13 cellular contexts compared by ENCODE assay signal in the genomic region with DNA sequence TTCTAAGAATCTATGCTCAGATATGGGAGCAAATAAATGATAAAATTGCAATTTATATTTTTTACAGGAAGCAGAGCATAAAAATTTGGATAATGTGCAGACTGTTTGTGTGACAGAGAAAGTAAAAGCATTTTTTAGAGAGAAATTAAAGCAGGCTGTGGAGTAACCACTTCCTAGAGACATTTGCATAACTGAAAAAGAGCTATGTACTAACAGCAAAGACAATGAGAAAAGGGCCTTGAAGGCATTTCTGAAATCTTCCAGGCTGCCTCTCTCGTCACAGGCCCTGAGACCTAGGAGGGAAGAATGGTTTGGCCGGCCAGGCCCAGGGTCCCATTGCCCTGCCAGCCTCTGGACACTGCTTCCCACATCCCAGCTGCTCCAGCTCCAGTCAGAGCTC.
DNase-seq lines count a peak whose midpoint lies in the region; ATAC-seq and TF ChIP-seq lines count a peak whose summit lies in the region.
"Had no signal": no experiment of that assay in that cellular context is flagged by ENCODE, and none has a peak within 500 bp of the region (broad histone marks: within the 10 kb centered on the region; RNA-seq: fewer than 3 reads in every experiment).

No MANE protein-coding gene starts in this region.

- CTCF ChIA-PET in HEK293T (lab: Yijun Ruan, JAX) = no interaction called here
- CTCF ChIA-PET in activated naive CD4-positive, alpha-beta T cell treated with anti-CD3 and anti-CD28 coated beads, Interleukin-2, amount 10 ng/mL, durations not matched to agents 7 days and 5 days (lab: Charles Lee) = no interaction called here

- in situ Hi-C loops in GM13976 (cut with MboI; ENCODE audit: low sequenced_read_pairs, unreplicated experiment) = no loop called here

- DNase-seq in GM13976 (ENCODE audit: low spot score) (peak; percentile 21), GF-D8 (lab: John Stamatoyannopoulos, UW) (no peak), GM03348 (ENCODE audit: low spot score) (no peak), HEK293T (ENCODE audit: extremely low spot score) (no peak)
- no peak for DNase-seq in activated naive CD4-positive, alpha-beta T cell treated with anti-CD3 and anti-CD28 coated beads, Interleukin-2, amount 10 ng/mL, durations not matched to agents 7 days and 5 days
- DNase-seq: activated naive CD8-positive, alpha-beta T cell treated with anti-CD3 and anti-CD28 coated beads for 36 hours; AML-193; foreskin keratinocyte; left lung had no signal

- no peaks in the 10 kb centered on the region for H3K4me1 Mint-ChIP-seq in activated naive CD4-positive, alpha-beta T cell treated with anti-CD3 and anti-CD28 coated beads, Interleukin-2, amount 10 ng/mL, durations not matched to agents 7 days and 5 days
- H3K4me1 Mint-ChIP-seq: activated naive CD8-positive, alpha-beta T cell treated with anti-CD3 and anti-CD28 coated beads for 36 hours had no signal

- no peak for TF ChIP-seq CTCF in GM13976 (IDR thresholded peaks at IDR 0.05; ENCODE audit: borderline replicate concordance, control extremely low read depth, extremely low read depth, insufficient read depth, missing control alignments)

- H3K27me3 Mint-ChIP-seq in activated naive CD4-positive, alpha-beta T cell treated with anti-CD3 and anti-CD28 coated beads, Interleukin-2, amount 10 ng/mL, durations not matched to agents 7 days and 5 days = no peaks in the 10 kb centered on the region
- H3K27me3 Mint-ChIP-seq: activated naive CD8-positive, alpha-beta T cell treated with anti-CD3 and anti-CD28 coated beads for 36 hours had no signal

- no peaks in the 10 kb centered on the region for H3K36me3 Mint-ChIP-seq in activated naive CD4-positive, alpha-beta T cell treated with anti-CD3 and anti-CD28 coated beads, Interleukin-2, amount 10 ng/mL, durations not matched to agents 7 days and 5 days
- H3K36me3 Mint-ChIP-seq: activated naive CD8-positive, alpha-beta T cell treated with anti-CD3 and anti-CD28 coated beads for 36 hours had no signal

- POLR2A ChIA-PET in HEK293T (lab: Yijun Ruan, JAX) = no interaction called here

- no peaks in the 10 kb centered on the region for H3K9me3 Mint-ChIP-seq in activated naive CD4-positive, alpha-beta T cell treated with anti-CD3 and anti-CD28 coated beads, Interleukin-2, amount 10 ng/mL, durations not matched to agents 7 days and 5 days
- H3K9me3 Mint-ChIP-seq: activated naive CD8-positive, alpha-beta T cell treated with anti-CD3 and anti-CD28 coated beads for 36 hours had no signal

- H3K4me3 Mint-ChIP-seq in activated naive CD4-positive, alpha-beta T cell treated with anti-CD3 and anti-CD28 coated beads, Interleukin-2, amount 10 ng/mL, durations not matched to agents 7 days and 5 days = no peak overlapping the region
- H3K4me3 Mint-ChIP-seq: activated naive CD8-positive, alpha-beta T cell treated with anti-CD3 and anti-CD28 coated beads for 36 hours had no signal

- H3K27ac Mint-ChIP-seq in activated naive CD4-positive, alpha-beta T cell treated with anti-CD3 and anti-CD28 coated beads, Interleukin-2, amount 10 ng/mL, durations not matched to agents 7 days and 5 days = no peak overlapping the region
- H3K27ac Mint-ChIP-seq: activated naive CD8-positive, alpha-beta T cell treated with anti-CD3 and anti-CD28 coated beads for 36 hours had no signal

- ATAC-seq in GM19438 (IDR thresholded peaks at IDR 0.05; ENCODE audit: low read depth, unreplicated experiment) (peak; percentile 69), HG02840 (IDR thresholded peaks at IDR 0.05; ENCODE audit: low FRiP score, unreplicated experiment) (peak; percentile 71), HG03469 (IDR thresholded peaks at IDR 0.05; ENCODE audit: unreplicated experiment) (peak; percentile 60)
- ATAC-seq: foreskin keratinocyte, K562, left lung had no signal

TF ChIP-seq in HEK293T, 16 proteins besides CTCF, POLR2A, EP300 and RAD21:
- TF ChIP-seq ELF4 (IDR thresholded peaks at IDR 0.05) (no peak), ARNT (IDR thresholded peaks at IDR 0.05) (no peak), FOXK2 (IDR thresholded peaks at IDR 0.05) (no peak), FOXM1 (IDR thresholded peaks at IDR 0.05; ENCODE audit: borderline replicate concordance) (no peak), L3MBTL2 (conservative IDR thresholded peaks at IDR 0.05) (no peak), SUZ12 (IDR thresholded peaks at IDR 0.05) (no peak), BHLHE40 (IDR thresholded peaks at IDR 0.05; ENCODE audit: borderline replicate concordance) (no peak), NFRKB (IDR thresholded peaks at IDR 0.05) (no peak), TARDBP (IDR thresholded peaks at IDR 0.05) (no peak), LEF1 (IDR thresholded peaks at IDR 0.05; ENCODE audit: borderline replicate concordance) (no peak), ZNF384 (IDR thresholded peaks at IDR 0.05) (no peak), HDGF (IDR thresholded peaks at IDR 0.05; ENCODE audit: borderline replicate concordance) (no peak)
- TF ChIP-seq, protein P1, sequence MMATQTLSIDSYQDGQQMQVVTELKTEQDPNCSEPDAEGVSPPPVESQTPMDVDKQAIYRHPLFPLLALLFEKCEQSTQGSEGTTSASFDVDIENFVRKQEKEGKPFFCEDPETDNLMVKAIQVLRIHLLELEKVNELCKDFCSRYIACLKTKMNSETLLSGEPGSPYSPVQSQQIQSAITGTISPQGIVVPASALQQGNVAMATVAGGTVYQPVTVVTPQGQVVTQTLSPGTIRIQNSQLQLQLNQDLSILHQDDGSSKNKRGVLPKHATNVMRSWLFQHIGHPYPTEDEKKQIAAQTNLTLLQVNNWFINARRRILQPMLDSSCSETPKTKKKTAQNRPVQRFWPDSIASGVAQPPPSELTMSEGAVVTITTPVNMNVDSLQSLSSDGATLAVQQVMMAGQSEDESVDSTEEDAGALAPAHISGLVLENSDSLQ (IDR thresholded peaks at IDR 0.05) = no peak
